In genomic region chr4:5164221-5164912, GRCh38 we compare ENCODE assay signal across 26 cellular contexts.
DNase-seq lines count a peak whose midpoint lies in the region; ATAC-seq and TF ChIP-seq lines count a peak whose summit lies in the region.
"Had no signal": no experiment of that assay in that cellular context is flagged by ENCODE, and none has a peak within 500 bp of the region (broad histone marks: within the 10 kb centered on the region; RNA-seq: fewer than 3 reads in every experiment).

No MANE protein-coding gene starts in this region.

- H3K36me3 Mint-ChIP-seq in activated CD4-positive, alpha-beta T cell treated with anti-CD3 and anti-CD28 coated beads, Interleukin-2, amount 10 ng/mL, durations not matched to agents 24 days and 14 days (ENCODE audit: low read depth), result no peaks in the 10 kb centered on the region
- H3K36me3 Mint-ChIP-seq: CD8-positive, alpha-beta T cell had no signal

- no peaks in the 10 kb centered on the region for H3K79me2 ChIP-seq in smooth muscle cell (ENCODE audit: low read depth)

- H3K9me3 ChIP-seq in WERI-Rb-1 (ENCODE audit: severe bottlenecking), result peaks cover 13% of the 10 kb centered on the region
- H3K9me3 ChIP-seq in lung (ENCODE audit: control insufficient read depth in 2 of 2, insufficient read depth in 1 of 2, low read length in 1 of 2), result peaks cover 0 to 16% of the 10 kb centered on the region in 2 donors
- H3K9me3 ChIP-seq in smooth muscle cell (replicated peaks; ENCODE audit: low read depth), result no peaks in the 10 kb centered on the region
- H3K9me3 ChIP-seq in psoas muscle, result no peaks in the 10 kb centered on the region
- H3K9me3 ChIP-seq: SJSA1 had no signal

- H2AFZ ChIP-seq in smooth muscle cell (ENCODE audit: low read depth), result no peak overlapping the region

- no peaks in the 10 kb centered on the region for H3F3A ChIP-seq in smooth muscle cell (ENCODE audit: low read depth)

- no peaks in the 10 kb centered on the region for H4K20me1 ChIP-seq in smooth muscle cell (ENCODE audit: low read depth)

- H3K27me3 ChIP-seq in WERI-Rb-1 (ENCODE audit: insufficient read depth, low read depth, severe bottlenecking) (no peaks in the 10 kb centered on the region), lung (ENCODE audit: control insufficient read depth, insufficient read depth) (no peaks in the 10 kb centered on the region), smooth muscle cell (ENCODE audit: low read depth) (no peaks in the 10 kb centered on the region), psoas muscle (ENCODE audit: insufficient read depth in 3 of 3, low read length in 2 of 3) (no peaks in the 10 kb centered on the region)
- H3K27me3 ChIP-seq: SJSA1 had no signal

- no peaks in the 10 kb centered on the region for H3K36me3 ChIP-seq in WERI-Rb-1
- no peaks in the 10 kb centered on the region for H3K36me3 ChIP-seq in lung (ENCODE audit: control insufficient read depth in 2 of 2, insufficient read depth in 2 of 2, low read length in 2 of 2)
- H3K36me3 ChIP-seq in smooth muscle cell (ENCODE audit: low read depth), result no peaks in the 10 kb centered on the region
- H3K36me3 ChIP-seq in psoas muscle (ENCODE audit: insufficient read depth in 1 of 2, low read depth in 1 of 2), result no peaks in the 10 kb centered on the region
- H3K36me3 ChIP-seq: SJSA1 had no signal

- H3K27ac ChIP-seq in WERI-Rb-1, result peak overlapping the region; percentile 69
- no peak overlapping the region for H3K27ac ChIP-seq in lung (ENCODE audit: low read depth in 1 of 2, low read length in 1 of 2)
- peak overlapping the region; percentile 94 for H3K27ac ChIP-seq in smooth muscle cell (ENCODE audit: low read depth)
- no peak overlapping the region for H3K27ac ChIP-seq in psoas muscle
- H3K27ac ChIP-seq: 22Rv1, HL-60, KMS-11, SJSA1 had no signal

- peak overlapping the region; percentile 67 for H3K4me2 ChIP-seq in smooth muscle cell
- H3K4me2 ChIP-seq: KMS-11 had no signal

- H3K4me1 ChIP-seq in lung (ENCODE audit: control insufficient read depth in 2 of 2, insufficient read depth in 2 of 2, low read length in 2 of 2), result no peaks in the 10 kb centered on the region
- H3K4me1 ChIP-seq in smooth muscle cell (ENCODE audit: low read depth), result peaks cover 8% of the 10 kb centered on the region
- no peaks in the 10 kb centered on the region for H3K4me1 ChIP-seq in psoas muscle

- intact Hi-C loops in activated CD4-positive, alpha-beta T cell treated with anti-CD3 and anti-CD28 coated beads, Interleukin-2, amount 10 ng/mL, durations not matched to agents 24 days and 14 days (cut with micrococcal nuclease), result no loop called here
- intact Hi-C loops in psoas muscle (cut with DNase I), result no loop called here

- H3K27ac Mint-ChIP-seq in activated CD4-positive, alpha-beta T cell treated with anti-CD3 and anti-CD28 coated beads, Interleukin-2, amount 10 ng/mL, durations not matched to agents 24 days and 14 days, result no peak overlapping the region
- H3K27ac Mint-ChIP-seq: CD8-positive, alpha-beta T cell; HFFc6 had no signal

- ATAC-seq in lung (ENCODE audit: insufficient read depth, low FRiP score) (no peak), psoas muscle (no peak), GM19455 (IDR thresholded peaks at IDR 0.05; ENCODE audit: unreplicated experiment) (no peak), GM18517 (IDR thresholded peaks at IDR 0.05; ENCODE audit: unreplicated experiment) (no peak)
- ATAC-seq: CD8-positive, alpha-beta T cell; Right ventricle myocardium inferior had no signal

- H3K27me3 Mint-ChIP-seq in activated CD4-positive, alpha-beta T cell treated with anti-CD3 and anti-CD28 coated beads, Interleukin-2, amount 10 ng/mL, durations not matched to agents 24 days and 14 days, result no peaks in the 10 kb centered on the region

- peak; percentile 24 for DNase-seq in activated CD4-positive, alpha-beta T cell treated with anti-CD3 and anti-CD28 coated beads, Interleukin-2, amount 10 ng/mL, durations not matched to agents 24 days and 14 days
- DNase-seq in activated CD4-positive, alpha-beta T cell treated with anti-CD3 and anti-CD28 coated beads, Interleukin-2, amount 50 U/mL, for 1 hour, result no peak
- DNase-seq in WERI-Rb-1 (peak; percentile 53), lung (ENCODE audit: low spot score) (peak; percentile 19), smooth muscle cell (lab: John Stamatoyannopoulos, UW; ENCODE audit: unreplicated experiment) (no peak), psoas muscle (no peak)
- DNase-seq: AML-193; C1 segment of cervical spinal cord; Calu3; CD8-positive, alpha-beta T cell; DMS153; HFFc6; MV-4-11; NCI-H1105 treated with DMSO at 0.1 percent for 48 hours; NCI-H2081; NCI-H2171; NCI-H345; NCI-H524 treated with DMSO at 0.1 percent for 48 hours; OCI-M1 had no signal

- peaks cover 5% of the 10 kb centered on the region for H3K9me3 Mint-ChIP-seq in activated CD4-positive, alpha-beta T cell treated with anti-CD3 and anti-CD28 coated beads, Interleukin-2, amount 10 ng/mL, durations not matched to agents 24 days and 14 days
- H3K9me3 Mint-ChIP-seq: CD8-positive, alpha-beta T cell had no signal

- WGBS in lung, 2 donors, result 89 to 93% methylated on average over 10 of the region's 10 CpGs
- WGBS in smooth muscle cell (ENCODE audit: low lambda C conversion rate), result 84% methylated on average over 10 of the region's 10 CpGs
- WGBS in psoas muscle, 3 donors, result 90 to 91% (median 90%) methylated on average over 10 of the region's 10 CpGs

- H3K4me3 ChIP-seq in WERI-Rb-1 (ENCODE audit: low read depth, low read length), result no peak overlapping the region
- no peak overlapping the region for H3K4me3 ChIP-seq in lung
- no peak overlapping the region for H3K4me3 ChIP-seq in smooth muscle cell
- no peak overlapping the region for H3K4me3 ChIP-seq in psoas muscle
- H3K4me3 ChIP-seq: SJSA1 had no signal

- TF ChIP-seq CTCF in WERI-Rb-1 (IDR thresholded peaks at IDR 0.05; ENCODE audit: low read depth, low read length) (no peak), lung (IDR thresholded peaks at IDR 0.05; ENCODE audit: control extremely low read depth, extremely low read depth) (no peak), smooth muscle cell (IDR thresholded peaks at IDR 0.05; ENCODE audit: borderline replicate concordance, insufficient read depth, poor library complexity, severe bottlenecking) (no peak), psoas muscle (IDR thresholded peaks at IDR 0.05) (no peak)

- no peaks in the 10 kb centered on the region for H3K4me1 Mint-ChIP-seq in activated CD4-positive, alpha-beta T cell treated with anti-CD3 and anti-CD28 coated beads, Interleukin-2, amount 10 ng/mL, durations not matched to agents 24 days and 14 days

- H3K4me3 Mint-ChIP-seq in activated CD4-positive, alpha-beta T cell treated with anti-CD3 and anti-CD28 coated beads, Interleukin-2, amount 10 ng/mL, durations not matched to agents 24 days and 14 days, result no peak overlapping the region
- H3K4me3 Mint-ChIP-seq: CD8-positive, alpha-beta T cell; HFFc6 had no signal

- H3K9ac ChIP-seq in smooth muscle cell (ENCODE audit: low read depth), result peak overlapping the region; percentile 6
- H3K9ac ChIP-seq: KMS-11 had no signal

Comparison
In these comparisons a context has a peak if more than half of its experiments do, and no peak if none do; other contexts are left out.
1. DNase-seq: peak in activated CD4-positive, alpha-beta T cell treated with anti-CD3 and anti-CD28 coated beads, Interleukin-2, amount 10 ng/mL, durations not matched to agents 24 days and 14 days (single experiment), WERI-Rb-1 (single experiment) and lung (single experiment); none in activated CD4-positive, alpha-beta T cell treated with anti-CD3 and anti-CD28 coated beads, Interleukin-2, amount 50 U/mL, for 1 hour (single experiment), smooth muscle cell (single experiment) and psoas muscle (0 of 2).
2. H3K27ac ChIP-seq: peak in WERI-Rb-1 (single experiment) and smooth muscle cell (single experiment); none in lung (0 of 2) and psoas muscle (single experiment).